ENCODE assay signal across 8 cellular contexts in genomic region chr6:30907290-30907757, GRCh38. TPM values are rescaled to one million over a fixed set of nuclear protein-coding genes. Genes with fewer than 3 reads are reported as not detected.
DNase-seq lines count a peak whose midpoint lies in the region; ATAC-seq, FAIRE-seq and TF ChIP-seq lines count a peak whose summit lies in the region.
"Not testable (repeated sequence)": the region's sequence is repeated elsewhere in the genome, so short reads cannot be mapped to it uniquely, and the experiment has no call there.
"Had no signal": no experiment of that assay in that cellular context is flagged by ENCODE, and none has a peak within 500 bp of the region (broad histone marks: within the 10 kb centered on the region; RNA-seq: fewer than 3 reads in every experiment).

No MANE protein-coding gene starts in this region.

- not testable (repeated sequence) for TF ChIP-seq EP300 in A549 (IDR thresholded peaks at IDR 0.05)

- peaks cover 17% of the 10 kb centered on the region for H3K4me1 Mint-ChIP-seq in activated CD4-positive, alpha-beta T cell treated with anti-CD3 and anti-CD28 coated beads for 36 hours
- H3K4me1 Mint-ChIP-seq in dendritic cell treated with granulocyte-macrophage colony-stimulating factor and Interleukin-4, amounts not matched to agents 40 ng/mL and 50 ng/mL, for 4 days (ENCODE audit: low read depth): peaks cover 12% of the 10 kb centered on the region

- not testable (repeated sequence) for H3K4me1 ChIP-seq in A549, pancreas

- H3K4me2 ChIP-seq in A549: peak overlapping the region; percentile 70

- CTCF ChIA-PET in A549 (lab: Yijun Ruan, JAX): interaction anchor here (1.3 to 4.0 kb wide), 5 partner anchors 9 to 180 kb away, joined by 3 to 21 read pairs (median 8); no protein-coding TSS in a partner anchor
- CTCF ChIA-PET in activated CD4-positive, alpha-beta T cell treated with anti-CD3 and anti-CD28 coated beads for 36 hours (lab: Charles Lee): interaction anchor here (0.6 to 1.7 kb wide), 11 partner anchors 77 to 397 kb away, joined by 3 to 7 read pairs (median 4); partner anchors contain the start of gene ABCF1

- H3K9me3 Mint-ChIP-seq in activated CD4-positive, alpha-beta T cell treated with anti-CD3 and anti-CD28 coated beads for 36 hours (ENCODE audit: low read depth); dendritic cell treated with granulocyte-macrophage colony-stimulating factor and Interleukin-4, amounts not matched to agents 40 ng/mL and 50 ng/mL, for 4 days: not testable (repeated sequence)

- POLR2A ChIA-PET in A549 (lab: Yijun Ruan, JAX): interaction anchor here (0.6 to 1.1 kb wide), 5 partner anchors 18 to 207 kb away, joined by 3 to 10 read pairs (median 4); partner anchors contain the start of genes DDR1 and PSORS1C1
- POLR2A ChIA-PET in activated CD4-positive, alpha-beta T cell treated with anti-CD3 and anti-CD28 coated beads for 36 hours (lab: Charles Lee): not testable (repeated sequence)

- H3K27ac ChIP-seq in A549: peak overlapping the region; percentile 71 to 86
- peak overlapping the region; percentile 62 for H3K27ac ChIP-seq in HL-60 (replicated peaks)
- H3K27ac ChIP-seq in pancreas: peak overlapping the region in 3 of 4 donors; percentile 34 to 69 (median 37)

- WGBS in A549 (ENCODE audit: missing lambda C conversion rate): 7% methylated on average over 15 of the region's 16 CpGs
- 11 to 12% methylated on average over 16 of the region's 16 CpGs for WGBS in pancreas, 2 donors

- not testable (repeated sequence) for H3K27me3 Mint-ChIP-seq in activated CD4-positive, alpha-beta T cell treated with anti-CD3 and anti-CD28 coated beads for 36 hours; dendritic cell treated with granulocyte-macrophage colony-stimulating factor and Interleukin-4, amounts not matched to agents 40 ng/mL and 50 ng/mL, for 4 days

- peak overlapping the region; percentile 95 for H3K4me3 Mint-ChIP-seq in activated CD4-positive, alpha-beta T cell treated with anti-CD3 and anti-CD28 coated beads for 36 hours
- peak overlapping the region; percentile 96 for H3K4me3 Mint-ChIP-seq in dendritic cell treated with granulocyte-macrophage colony-stimulating factor and Interleukin-4, amounts not matched to agents 40 ng/mL and 50 ng/mL, for 4 days

- not testable (repeated sequence) for H3K27me3 ChIP-seq in HL-60 (ENCODE audit: insufficient read depth, poor library complexity, severe bottlenecking); kidney epithelial cell (ENCODE audit: control insufficient read depth, insufficient read depth, low read length); pancreas

- H3K9me3 ChIP-seq in A549, pancreas: not testable (repeated sequence)

- H3K4me3 ChIP-seq in A549 (peak overlapping the region; percentile 94), HL-60 (replicated peaks; ENCODE audit: insufficient read depth, low read length) (peak overlapping the region; percentile 93), kidney epithelial cell (ENCODE audit: low read depth, low read length) (peak overlapping the region; percentile 79), pancreas (peak overlapping the region in 3 of 4 donors; percentile 5 to 81 (median 59))

- not testable (repeated sequence) for ATAC-seq in A549; activated CD4-positive, alpha-beta T cell treated with anti-CD3 and anti-CD28 coated beads for 36 hours
- peak; percentile 29 to 51 (median 44) for ATAC-seq in pancreas

- FAIRE-seq in A549 (lab: Jason Lieb, UNC); pancreas (lab: Jason Lieb, UNC): not testable (repeated sequence)

- peaks cover 13% of the 10 kb centered on the region for H3K36me3 Mint-ChIP-seq in activated CD4-positive, alpha-beta T cell treated with anti-CD3 and anti-CD28 coated beads for 36 hours (ENCODE audit: low read depth)
- H3K36me3 Mint-ChIP-seq in dendritic cell treated with granulocyte-macrophage colony-stimulating factor and Interleukin-4, amounts not matched to agents 40 ng/mL and 50 ng/mL, for 4 days (ENCODE audit: low read depth): peaks cover 36% of the 10 kb centered on the region

- H3K36me3 ChIP-seq in kidney epithelial cell (ENCODE audit: control insufficient read depth, insufficient read depth, low read length); pancreas: not testable (repeated sequence)

- TF ChIP-seq CTCF in A549 (IDR thresholded peaks at IDR 0.05); HL-60 (IDR thresholded peaks at IDR 0.05; ENCODE audit: insufficient read depth, low read length); kidney epithelial cell (IDR thresholded peaks at IDR 0.05; ENCODE audit: insufficient read depth, low read length, poor library complexity, severe bottlenecking); pancreas (IDR thresholded peaks at IDR 0.05): not testable (repeated sequence)

- not testable (repeated sequence) for TF ChIP-seq POLR2A in A549 (IDR thresholded peaks at IDR 0.05; ENCODE audit: low read length)

- H3K27ac Mint-ChIP-seq in activated CD4-positive, alpha-beta T cell treated with anti-CD3 and anti-CD28 coated beads for 36 hours: peak overlapping the region; percentile 61
- H3K27ac Mint-ChIP-seq in dendritic cell treated with granulocyte-macrophage colony-stimulating factor and Interleukin-4, amounts not matched to agents 40 ng/mL and 50 ng/mL, for 4 days: peak overlapping the region; percentile 81

- DNase-seq in A549 (ENCODE audit: low read depth in 1 of 2, low spot score in 1 of 2): peak in 1 of 2 experiments; percentile 27
- not testable (repeated sequence) for DNase-seq in HL-60 (ENCODE audit: low read depth in 1 of 2, low spot score in 1 of 2); activated CD4-positive, alpha-beta T cell treated with anti-CD3 and anti-CD28 coated beads for 36 hours; kidney epithelial cell (ENCODE audit: low read depth); pancreas

- not testable (repeated sequence) for TF ChIP-seq RAD21 in A549 (conservative IDR thresholded peaks at IDR 0.05 in 1 of 2, IDR thresholded peaks at IDR 0.05 in 1 of 2)

- intact Hi-C loops in activated CD4-positive, alpha-beta T cell treated with anti-CD3 and anti-CD28 coated beads for 36 hours (cut with DNase I, micrococcal nuclease): loop anchor here in 1 of 2 experiments (5.0 kb wide), 2 partner anchors 290 to 760 kb away; partner anchors contain the start of genes CSNK2B, LY6G5B, MRPS18B and PPP1R10
- intact Hi-C loops in dendritic cell treated with granulocyte-macrophage colony-stimulating factor and Interleukin-4, amounts not matched to agents 40 ng/mL and 50 ng/mL, for 4 days (cut with micrococcal nuclease); pancreas (cut with DNase I): not testable (repeated sequence)

RNA-seq across cellular contexts. Expression of gene GTF2H4, which starts 0.7 kb away (rescaled TPM):
- polyA plus RNA-seq in A549 (2011; rRNA removed) (19.7 and 24.8 TPM in 2 replicates), A549 (2017; fragmentation: RNase III; extraction: RNeasy Plus Mini Kit Qiagen cat#74134 plus additional on column Dnase treatment) (24.1 to 28.6 TPM (median 24.9 TPM) in 3 replicates), pancreas (10 to 100 TPM; 34.6 to 45.8 TPM)
- polyA plus RNA-seq in A549 (2012; cell fraction: cytosol; rRNA removed): 18.4 and 23.2 TPM in 2 replicates
- 40.1 and 43.4 TPM in 2 replicates for polyA plus RNA-seq in A549 (2012; cell fraction: nucleus; rRNA removed)
- 12.5 and 15.0 TPM in 2 replicates for polyA minus RNA-seq in A549 (2011; rRNA and poly(A)+ RNA removed)
- total RNA-seq in activated CD4-positive, alpha-beta T cell treated with anti-CD3 and anti-CD28 coated beads for 36 hours: 10 to 100 TPM; 35.9 to 40.9 TPM
- total RNA-seq in kidney epithelial cell (23.0 and 27.7 TPM in 2 replicates), pancreas (10 to 100 TPM in 5 of 6 donors, 1 to 10 TPM in 1; 9.4 to 23.2 (median 13.0) TPM)

RNA-seq across cellular contexts. Expression of gene VARS2, which starts 6.7 kb away (rescaled TPM):
- polyA plus RNA-seq in A549 (2011; rRNA removed): 15.5 and 16.1 TPM in 2 replicates
- polyA plus RNA-seq in A549 (2012; cell fraction: cytosol; rRNA removed): 9.3 and 10.9 TPM in 2 replicates
- 45.6 and 48.3 TPM in 2 replicates for polyA plus RNA-seq in A549 (2012; cell fraction: nucleus; rRNA removed)
- 12.4 to 15.2 TPM (median 15.0 TPM) in 3 replicates for polyA plus RNA-seq in A549 (2017; fragmentation: RNase III; extraction: RNeasy Plus Mini Kit Qiagen cat#74134 plus additional on column Dnase treatment)
- 25.9 and 30.4 TPM in 2 replicates for polyA minus RNA-seq in A549 (2011; rRNA and poly(A)+ RNA removed)
- 10 to 100 TPM; 68.1 to 81.1 TPM for total RNA-seq in activated CD4-positive, alpha-beta T cell treated with anti-CD3 and anti-CD28 coated beads for 36 hours
- 34.7 and 37.7 TPM in 2 replicates for total RNA-seq in kidney epithelial cell
- total RNA-seq in pancreas: 10 to 100 TPM; 11.3 to 25.8 (median 17.1) TPM
- polyA plus RNA-seq in pancreas: 10 to 100 TPM; 40.4 to 40.6 TPM

RNA-seq across cellular contexts. Expression of gene DDR1, which starts 23.0 kb away (rescaled TPM):
- 19.8 and 25.8 TPM in 2 replicates for polyA plus RNA-seq in A549 (2011; rRNA removed)
- polyA plus RNA-seq in A549 (2012; cell fraction: cytosol; rRNA removed): 16.8 and 23.0 TPM in 2 replicates
- polyA plus RNA-seq in A549 (2012; cell fraction: nucleus; rRNA removed): 39.3 and 40.0 TPM in 2 replicates
- 31.9 to 44.2 TPM (median 43.5 TPM) in 3 replicates for polyA plus RNA-seq in A549 (2017; fragmentation: RNase III; extraction: RNeasy Plus Mini Kit Qiagen cat#74134 plus additional on column Dnase treatment)
- polyA minus RNA-seq in A549 (2011; rRNA and poly(A)+ RNA removed): 48.5 and 53.6 TPM in 2 replicates
- 10 to 100 TPM in 1 of 2 experiments, 1 to 10 TPM in 1; 9.5 to 12.6 TPM for total RNA-seq in activated CD4-positive, alpha-beta T cell treated with anti-CD3 and anti-CD28 coated beads for 36 hours
- 171 and 173 TPM in 2 replicates for total RNA-seq in kidney epithelial cell
- total RNA-seq in pancreas: 100 to 1,000 TPM in 4 of 6 donors, 10 to 100 TPM in 2; 92.7 to 160 (median 118) TPM
- 100 to 1,000 TPM; 103 to 149 TPM for polyA plus RNA-seq in pancreas

RNA-seq across cellular contexts. Expression of gene SFTA2, which starts 24.6 kb away (rescaled TPM):
- polyA plus RNA-seq in A549 (2011; rRNA removed): not detected in 2 replicates
- polyA plus RNA-seq in A549 (2012; cell fraction: cytosol; rRNA removed): not detected in 2 replicates
- not detected in 2 replicates for polyA plus RNA-seq in A549 (2012; cell fraction: nucleus; rRNA removed)
- polyA plus RNA-seq in A549 (2017; fragmentation: RNase III; extraction: RNeasy Plus Mini Kit Qiagen cat#74134 plus additional on column Dnase treatment): not detected in 3 replicates
- not detected in 2 replicates for polyA minus RNA-seq in A549 (2011; rRNA and poly(A)+ RNA removed)
- not detected for total RNA-seq in activated CD4-positive, alpha-beta T cell treated with anti-CD3 and anti-CD28 coated beads for 36 hours
- 1.0 TPM in 1 of 2 replicates, not detected in the other for total RNA-seq in kidney epithelial cell
- total RNA-seq in pancreas: 1 to 10 TPM in 5 of 6 donors, under 1 TPM in 1; 0.83 to 6.6 (median 2.1) TPM
- polyA plus RNA-seq in pancreas: 10 to 100 TPM; 14.4 to 22.9 TPM
- total RNA-seq: A172; activated naive CD4-positive, alpha-beta T cell treated with anti-CD3 and anti-CD28 coated beads, Interleukin-2, amount 50 U/mL, for 72 hours had no signal

RNA-seq across cellular contexts. Expression of gene MUCL3, which starts 33.4 kb away (rescaled TPM):
- polyA plus RNA-seq in A549 (2011; rRNA removed) (0.01 and 0.07 TPM in 2 replicates), A549 (2017; fragmentation: RNase III; extraction: RNeasy Plus Mini Kit Qiagen cat#74134 plus additional on column Dnase treatment) (0.03 to 0.08 TPM (median 0.04 TPM) in 3 replicates), pancreas (1 to 10 TPM in 1 of 2 donors, under 1 TPM in 1; 0.04 to 1.2 TPM)
- polyA plus RNA-seq in A549 (2012; cell fraction: cytosol; rRNA removed): 0.03 and 0.04 TPM in 2 replicates
- not detected in 2 replicates for polyA plus RNA-seq in A549 (2012; cell fraction: nucleus; rRNA removed)
- not detected in 2 replicates for polyA minus RNA-seq in A549 (2011; rRNA and poly(A)+ RNA removed)
- total RNA-seq in activated CD4-positive, alpha-beta T cell treated with anti-CD3 and anti-CD28 coated beads for 36 hours: not detected
- total RNA-seq in kidney epithelial cell (not detected in 2 replicates), pancreas (1 to 10 TPM in 1 of 6 donors, under 1 TPM in 1, not detected in 4; 0.09 to 5.6 TPM)
- total RNA-seq: A172; activated naive CD4-positive, alpha-beta T cell treated with anti-CD3 and anti-CD28 coated beads, Interleukin-2, amount 50 U/mL, for 72 hours had no signal

Comparison
In these comparisons a context has a peak if more than half of its experiments do, and no peak if none do; other contexts are left out.
1. RNA of gene DDR1, which starts 23.0 kb away (total RNA-seq): 171 to 173 TPM in kidney epithelial cell and 92.7 to 160 TPM in pancreas; 9.5 to 12.6 TPM in activated CD4-positive, alpha-beta T cell treated with anti-CD3 and anti-CD28 coated beads for 36 hours; every median in the first group is over 4 times any median in the second.
2. Peak in every context shown above with its lines, with median percentiles within 50 percentile points of each other: H3K27ac ChIP-seq and H3K4me3 ChIP-seq.